In the genomic region with DNA sequence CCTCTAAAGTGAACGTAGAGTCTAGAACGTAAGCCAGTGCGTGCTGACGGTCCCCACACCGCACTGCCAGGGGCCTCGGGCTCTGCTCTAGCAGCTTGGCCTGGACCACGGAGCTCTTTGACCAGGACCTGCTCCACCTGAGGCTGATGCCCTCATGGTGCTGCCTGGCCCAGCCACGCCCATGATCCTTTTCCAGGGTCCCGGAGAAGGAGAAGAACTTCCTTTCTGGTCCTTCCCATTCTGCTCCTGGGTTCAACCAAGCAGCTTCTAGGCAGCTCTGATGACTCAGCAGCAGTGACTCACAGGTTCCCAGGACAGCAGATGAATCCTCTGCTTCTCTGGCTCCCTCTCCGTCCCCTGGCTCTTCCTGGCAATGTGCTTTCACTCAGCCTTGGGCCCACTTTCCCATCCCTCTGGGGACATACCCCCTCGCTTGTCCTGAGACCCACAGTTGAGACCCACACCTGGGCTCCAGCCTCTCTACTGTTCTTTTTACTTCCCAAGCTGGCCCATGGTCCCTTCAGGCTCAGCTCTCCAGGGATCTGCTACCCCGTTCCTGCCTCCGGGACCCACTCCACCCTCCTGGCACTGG, we compare ENCODE assay signal across 9 cellular contexts.
DNase-seq lines count a peak whose midpoint lies in the region; ATAC-seq and TF ChIP-seq lines count a peak whose summit lies in the region.
"Had no signal": no experiment of that assay in that cellular context is flagged by ENCODE, and none has a peak within 500 bp of the region (broad histone marks: within the 10 kb centered on the region; RNA-seq: fewer than 3 reads in every experiment).

No MANE protein-coding gene starts in this region.

- peak; percentile 4 for DNase-seq in activated T-cell treated with anti-CD3 and anti-CD28 coated beads for 48 hours (ENCODE audit: low read depth)
- DNase-seq in activated T-cell treated with anti-CD3 and anti-CD28 coated beads for 4 hours = no peak
- DNase-seq in activated naive CD8-positive, alpha-beta T cell treated with anti-CD3 and anti-CD28 coated beads, Interleukin-2, amount 50 U/mL, for 24 hours = peak; percentile 14
- peak; percentile 67 for DNase-seq in hepatic stellate cell (ENCODE audit: low spot score)
- peak; percentile 77 for DNase-seq in thoracic aorta (ENCODE audit: low spot score)
- no peak for DNase-seq in GM19238 (ENCODE audit: insufficient read length, low spot score)
- no peak for DNase-seq in NCI-H1417 treated with DMSO at 0.1 percent for 48 hours (lab: John Stamatoyannopoulos, UW)
- DNase-seq: KG1 had no signal

- peaks cover 2% of the 10 kb centered on the region for H3K27me3 Mint-ChIP-seq in activated naive CD8-positive, alpha-beta T cell treated with anti-CD3 and anti-CD28 coated beads, Interleukin-2, amount 50 U/mL, for 24 hours

- no peaks in the 10 kb centered on the region for H3K27me3 ChIP-seq in thoracic aorta (replicated peaks; ENCODE audit: insufficient read depth)

- no peak for TF ChIP-seq CTCF in thoracic aorta (IDR thresholded peaks at IDR 0.05)

- no peaks in the 10 kb centered on the region for H3K9me3 ChIP-seq in thoracic aorta

- ATAC-seq in activated naive CD8-positive, alpha-beta T cell treated with anti-CD3 and anti-CD28 coated beads, Interleukin-2, amount 50 U/mL, for 24 hours = no peak
- ATAC-seq in thoracic aorta (ENCODE audit: insufficient number of reproducible peaks, low FRiP score, low read depth) (no peak), GM21381 (IDR thresholded peaks at IDR 0.05; ENCODE audit: unreplicated experiment) (no peak)

- no peaks in the 10 kb centered on the region for H3K9me3 Mint-ChIP-seq in activated naive CD8-positive, alpha-beta T cell treated with anti-CD3 and anti-CD28 coated beads, Interleukin-2, amount 50 U/mL, for 24 hours

- H3K4me1 ChIP-seq in thoracic aorta (ENCODE audit: control insufficient read depth in 1 of 2, low read depth in 2 of 2) = peaks cover 0 to 3% of the 10 kb centered on the region in 2 donors

- no peak overlapping the region for H3K4me3 ChIP-seq in thoracic aorta

- H3K4me1 Mint-ChIP-seq in activated naive CD8-positive, alpha-beta T cell treated with anti-CD3 and anti-CD28 coated beads, Interleukin-2, amount 50 U/mL, for 24 hours = peaks cover 10% of the 10 kb centered on the region

- no peaks in the 10 kb centered on the region for H3K36me3 ChIP-seq in thoracic aorta

- no peaks in the 10 kb centered on the region for H3K36me3 Mint-ChIP-seq in activated naive CD8-positive, alpha-beta T cell treated with anti-CD3 and anti-CD28 coated beads, Interleukin-2, amount 50 U/mL, for 24 hours (ENCODE audit: low read depth)

- no peak overlapping the region for H3K27ac ChIP-seq in thoracic aorta

- no peak overlapping the region for H3K4me3 Mint-ChIP-seq in activated naive CD8-positive, alpha-beta T cell treated with anti-CD3 and anti-CD28 coated beads, Interleukin-2, amount 50 U/mL, for 24 hours

- no peak overlapping the region for H3K27ac Mint-ChIP-seq in activated naive CD8-positive, alpha-beta T cell treated with anti-CD3 and anti-CD28 coated beads, Interleukin-2, amount 50 U/mL, for 24 hours

Comparison
In these comparisons a context has a peak if more than half of its experiments do, and no peak if none do; other contexts are left out.
1. DNase-seq: peak in activated T-cell treated with anti-CD3 and anti-CD28 coated beads for 48 hours (single experiment), activated naive CD8-positive, alpha-beta T cell treated with anti-CD3 and anti-CD28 coated beads, Interleukin-2, amount 50 U/mL, for 24 hours (single experiment), hepatic stellate cell (single experiment) and thoracic aorta (single experiment); none in activated T-cell treated with anti-CD3 and anti-CD28 coated beads for 4 hours (single experiment), GM19238 (single experiment) and NCI-H1417 treated with DMSO at 0.1 percent for 48 hours (single experiment).